Comparison of ENCODE assay signal across 8 cellular contexts in the genomic region with DNA sequence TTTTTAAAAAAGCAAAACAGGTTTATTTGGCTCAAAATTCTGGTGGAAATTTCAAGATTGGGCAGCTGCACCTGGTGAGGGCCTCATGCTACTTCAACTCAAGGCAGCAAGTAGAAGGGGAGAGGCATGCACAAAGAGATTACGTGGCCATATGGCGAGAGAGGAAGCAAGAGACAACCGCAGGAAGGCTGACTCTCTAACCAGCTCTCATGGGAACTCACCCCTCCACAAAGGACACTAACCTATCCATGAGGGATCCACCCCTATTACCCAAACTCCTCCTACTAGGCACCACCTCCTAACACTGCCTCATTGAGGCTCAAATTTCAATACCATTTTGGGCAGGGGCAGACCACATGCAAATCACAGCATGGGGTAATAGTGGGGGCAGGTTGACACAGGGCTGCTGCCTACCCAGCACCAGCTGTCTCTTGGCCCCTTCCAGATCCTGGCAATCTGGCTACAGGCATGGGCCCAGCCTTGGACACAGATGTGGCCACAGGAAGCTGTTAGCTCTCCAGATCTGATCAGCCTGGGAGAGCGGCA. TPM values are rescaled to one million over a fixed set of nuclear protein-coding genes. Genes with fewer than 3 reads are reported as not detected.
A peak's percentile ranks its signal among the peaks of the same experiment; 100 is the strongest.
DNase-seq lines count a peak whose midpoint lies in the region; ATAC-seq, FAIRE-seq and TF ChIP-seq lines count a peak whose summit lies in the region.

No MANE protein-coding gene starts in this region.

- H3K9me3 ChIP-seq in esophagus muscularis mucosa (peaks cover 0 to 3% (median 0%) of the 10 kb centered on the region in 4 donors), subcutaneous abdominal adipose tissue (ENCODE audit: control insufficient read depth in 5 of 5, low read length in 5 of 5) (no peaks in the 10 kb centered on the region), tibial artery (no peaks in the 10 kb centered on the region)

- TF ChIP-seq EP300 in esophagus muscularis mucosa (IDR thresholded peaks at IDR 0.05), result no peak

- H3K36me3 ChIP-seq in esophagus muscularis mucosa (peaks cover 0 to 6% (median 5%) of the 10 kb centered on the region in 4 donors), subcutaneous abdominal adipose tissue (ENCODE audit: control insufficient read depth in 5 of 5, insufficient read depth in 5 of 5, low read length in 5 of 5) (peaks cover 0 to 8% (median 3%) of the 10 kb centered on the region in 5 donors), tibial artery (peaks cover 0 to 13% (median 3%) of the 10 kb centered on the region in 3 donors)

- H3K4me3 ChIP-seq in esophagus muscularis mucosa (peak overlapping the region in 3 of 4 donors; percentile 80 to 91 (median 86)), subcutaneous abdominal adipose tissue (ENCODE audit: low read depth in 1 of 5, low read length in 5 of 5) (peak overlapping the region in 2 of 5 donors; percentile 90 to 96), tibial artery (peak overlapping the region in 1 of 2 donors; percentile 87)

- TF ChIP-seq CTCF in esophagus muscularis mucosa (IDR thresholded peaks at IDR 0.05) (no peak), tibial artery (IDR thresholded peaks at IDR 0.05) (no peak)

- intact Hi-C loops in esophagus muscularis mucosa (cut with DNase I) (no loop called here), tibial artery (cut with DNase I; ENCODE audit: low total_unique reads) (loop anchor here (5.0 kb wide), 1 partner anchor 557 kb away; a partner anchor contains a TSS)

- H3K4me1 ChIP-seq in esophagus muscularis mucosa (peaks cover 37 to 70% (median 53%) of the 10 kb centered on the region in 4 donors), subcutaneous abdominal adipose tissue (ENCODE audit: control insufficient read depth in 5 of 5, insufficient read depth in 5 of 5, low read length in 5 of 5) (peaks cover 23 to 52% (median 47%) of the 10 kb centered on the region in 5 donors), tibial artery (peaks cover 6 to 46% (median 40%) of the 10 kb centered on the region in 4 donors)

- peak overlapping the region in 3 of 5 donors; percentile 94 to 99 (median 97) for H3K9ac ChIP-seq in subcutaneous abdominal adipose tissue (ENCODE audit: low read length in 5 of 5)

- TF ChIP-seq POLR2A in esophagus muscularis mucosa (IDR thresholded peaks at IDR 0.05; ENCODE audit: low read depth), result no peak

- 78% methylated on average over 4 of the region's 4 CpGs for WGBS in esophagus muscularis mucosa

- no peaks in the 10 kb centered on the region for H3K27me3 ChIP-seq in esophagus muscularis mucosa
- H3K27me3 ChIP-seq in subcutaneous abdominal adipose tissue (ENCODE audit: control insufficient read depth in 5 of 5, insufficient read depth in 4 of 5, low read length in 5 of 5), result no peaks in the 10 kb centered on the region
- H3K27me3 ChIP-seq in tibial artery, result no peaks in the 10 kb centered on the region

- ATAC-seq in GM19438 (IDR thresholded peaks at IDR 0.05; ENCODE audit: low read depth, unreplicated experiment) (peak; percentile 56), HG03432 (IDR thresholded peaks at IDR 0.05; ENCODE audit: unreplicated experiment) (peak; percentile 52)

- no peak overlapping the region for H3K27ac ChIP-seq in esophagus muscularis mucosa (replicated peaks in 1 of 4)
- H3K27ac ChIP-seq in subcutaneous abdominal adipose tissue (ENCODE audit: low read depth, low read length), result no peak overlapping the region
- no peak overlapping the region for H3K27ac ChIP-seq in tibial artery

- DNase-seq in EL, result peak; percentile 29
- DNase-seq in RKO (ENCODE audit: low spot score), result peak; percentile 55
- DNase-seq in esophagus muscularis mucosa (ENCODE audit: extremely low spot score), result no peak
- no peak for DNase-seq in tibial artery
- DNase-seq in HTR-8/SVneo (ENCODE audit: insufficient read length, low spot score), result no peak

- no peak for FAIRE-seq in HTR-8/SVneo (lab: Jason Lieb, UNC)

RNA-seq across cellular contexts. Expression of a gene that starts 2.0 kb away (rescaled TPM):
- 10 to 100 TPM; 16.7 to 29.2 (median 19.6) TPM for total RNA-seq in esophagus muscularis mucosa

RNA-seq across cellular contexts. Expression of a gene that starts 16.3 kb away (rescaled TPM):
- 100 to 1,000 TPM in 1 of 4 donors, 10 to 100 TPM in 3; 57.3 to 135 (median 70.2) TPM for total RNA-seq in esophagus muscularis mucosa

RNA-seq across cellular contexts. Expression of a gene that starts 24.4 kb away (rescaled TPM):
- 1 to 10 TPM; 3.8 to 7.3 (median 4.8) TPM for total RNA-seq in esophagus muscularis mucosa

RNA-seq across cellular contexts. Expression of a gene that starts 26.8 kb away (rescaled TPM):
- total RNA-seq in esophagus muscularis mucosa, result 10 to 100 TPM in 2 of 4 donors, 1 to 10 TPM in 2; 9.1 to 10.9 (median 10.2) TPM

RNA-seq across cellular contexts. Expression of a gene that starts 40.7 kb away (rescaled TPM):
- 1 to 10 TPM; 1.8 to 4.0 (median 2.2) TPM for total RNA-seq in esophagus muscularis mucosa

Comparison
In these comparisons a context has a peak if more than half of its experiments do, and no peak if none do; other contexts are left out.
1. DNase-seq: peak in EL (single experiment) and RKO (single experiment); none in esophagus muscularis mucosa (single experiment), tibial artery (0 of 2) and HTR-8/SVneo (single experiment).